In genomic region chr7:47239927-47240570, GRCh38 we compare ENCODE assay signal across 12 cellular contexts.
"Had no signal": no experiment of that assay in that cellular context is flagged by ENCODE, and none has a peak within 500 bp of the region (broad histone marks: within the 10 kb centered on the region; RNA-seq: fewer than 3 reads in every experiment).

No MANE protein-coding gene starts in this region.

- FAIRE-seq: islet of Langerhans had no signal

- H3K4me3 ChIP-seq: smooth muscle cell, upper lobe of left lung had no signal

- H3K9me3 ChIP-seq: upper lobe of left lung had no signal

- H3K36me3 ChIP-seq: upper lobe of left lung had no signal

- ATAC-seq: activated CD8-positive, alpha-beta T cell treated with anti-CD3 and anti-CD28 coated beads, Interleukin-2, amount 10 ng/mL, durations not matched to agents 7 days and 5 days; activated naive CD8-positive, alpha-beta T cell treated with anti-CD3 and anti-CD28 coated beads, Interleukin-2, amount 50 U/mL, for 24 hours; stimulated activated effector memory CD8-positive, alpha-beta T cell treated with anti-CD3 and anti-CD28 coated beads, Interleukin-12 subunit alpha, Interleukin-12 subunit beta, amount 100 ng/mL, for 72 hours had no signal

- H3K27me3 ChIP-seq: upper lobe of left lung had no signal

- H3K4me2 ChIP-seq: smooth muscle cell had no signal

- H3K27ac ChIP-seq: epithelial cell of prostate, upper lobe of left lung had no signal

- DNase-seq: activated CD4-positive, alpha-beta T cell treated with anti-CD3 and anti-CD28 coated beads for 48 hours; activated CD8-positive, alpha-beta T cell treated with anti-CD3 and anti-CD28 coated beads, Interleukin-2, amount 10 ng/mL, durations not matched to agents 7 days and 5 days; activated naive CD4-positive, alpha-beta T cell; activated naive CD8-positive, alpha-beta T cell treated with anti-CD3 and anti-CD28 coated beads, Interleukin-2, amount 50 U/mL, for 24 hours; cortex of kidney; effector memory CD4-positive, alpha-beta T cell; head of caudate nucleus; upper lobe of left lung had no signal
